In the genomic region with DNA sequence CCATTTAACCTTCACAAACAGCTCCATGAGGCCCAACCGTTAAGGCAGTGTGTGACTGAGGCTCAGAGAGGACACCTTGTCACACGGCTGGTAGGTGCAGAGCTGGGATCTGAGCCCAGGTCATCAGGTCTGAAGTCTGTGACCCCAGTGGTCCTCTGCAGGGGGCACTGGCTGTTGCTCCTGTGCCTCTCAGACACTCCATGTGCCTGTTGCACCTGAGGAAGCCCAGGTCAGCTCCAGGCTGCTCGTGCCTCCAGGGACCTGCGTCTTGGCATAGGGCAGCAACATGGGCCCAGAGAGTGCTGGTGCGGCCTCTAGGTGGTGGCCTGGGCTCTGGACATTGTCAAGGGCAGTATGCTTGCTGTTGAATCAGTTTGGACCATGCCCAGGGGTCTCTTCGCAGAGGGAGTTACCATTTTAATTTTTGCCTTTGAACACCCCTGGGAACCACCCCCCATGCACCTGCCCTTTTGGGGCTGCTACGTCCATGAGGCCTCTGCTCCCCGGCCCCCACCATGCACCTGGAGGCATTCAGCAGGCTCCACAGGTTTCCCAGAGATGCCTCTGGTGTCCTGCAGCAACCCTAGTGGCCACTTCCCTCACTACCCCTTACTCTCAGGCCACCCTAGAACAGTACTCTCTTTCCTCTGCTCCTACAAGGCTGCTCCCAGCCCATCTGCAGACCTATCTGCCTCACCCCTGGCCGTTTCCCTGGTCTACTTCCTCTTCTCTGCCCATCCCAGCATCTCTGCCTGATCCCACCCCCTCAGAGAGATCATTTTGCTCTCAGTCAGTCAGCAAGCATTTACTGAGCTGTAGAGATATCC, we compare ENCODE assay signal across 10 cellular contexts. TPM values are rescaled to one million over a fixed set of nuclear protein-coding genes. Genes with fewer than 3 reads are reported as not detected.
DNase-seq lines count a peak whose midpoint lies in the region; ATAC-seq and TF ChIP-seq lines count a peak whose summit lies in the region.
"Had no signal": no experiment of that assay in that cellular context is flagged by ENCODE, and none has a peak within 500 bp of the region (broad histone marks: within the 10 kb centered on the region; RNA-seq: fewer than 3 reads in every experiment).

No MANE protein-coding gene starts in this region.

- no peaks in the 10 kb centered on the region for H3K27me3 Mint-ChIP-seq in activated T-cell treated with anti-CD3 and anti-CD28 coated beads, Interleukin-2, amount 50 U/mL, for 72 hours (ENCODE audit: low read depth)
- no peaks in the 10 kb centered on the region for H3K27me3 Mint-ChIP-seq in effector memory CD8-positive, alpha-beta T cell

- TF ChIP-seq CTCF in esophagus muscularis mucosa (IDR thresholded peaks at IDR 0.05) = peak in 1 of 3 experiments; percentile 14

- TF ChIP-seq POLR2A in esophagus muscularis mucosa (IDR thresholded peaks at IDR 0.05; ENCODE audit: low read depth) = no peak

- no peak for TF ChIP-seq EP300 in esophagus muscularis mucosa (IDR thresholded peaks at IDR 0.05)

- no peaks in the 10 kb centered on the region for H3K9me3 ChIP-seq in esophagus muscularis mucosa

- H3K27ac Mint-ChIP-seq in activated T-cell treated with anti-CD3 and anti-CD28 coated beads, Interleukin-2, amount 50 U/mL, for 72 hours = no peak overlapping the region
- peak overlapping the region; percentile 92 for H3K27ac Mint-ChIP-seq in effector memory CD8-positive, alpha-beta T cell
- H3K27ac Mint-ChIP-seq in stimulated activated effector memory CD8-positive, alpha-beta T cell treated with anti-CD3 and anti-CD28 coated beads, Interleukin-12 subunit alpha, Interleukin-12 subunit beta, amount 100 ng/mL, for 72 hours = peak overlapping the region; percentile 96

- no peaks in the 10 kb centered on the region for H3K36me3 ChIP-seq in esophagus muscularis mucosa

- whole genome bisulfite sequencing in esophagus muscularis mucosa = 77% methylated on average over 4 of the region's 9 CpGs

- no peaks in the 10 kb centered on the region for H3K27me3 ChIP-seq in esophagus muscularis mucosa

- no peak overlapping the region for H3K4me3 ChIP-seq in esophagus muscularis mucosa

- no peak for ATAC-seq in activated T-cell treated with anti-CD3 and anti-CD28 coated beads, Interleukin-2, amount 50 U/mL, for 72 hours (replicated peaks in 1 of 2)
- no peak for ATAC-seq in effector memory CD8-positive, alpha-beta T cell (replicated peaks)
- no peak for ATAC-seq in stimulated activated effector memory CD8-positive, alpha-beta T cell treated with anti-CD3 and anti-CD28 coated beads, Interleukin-12 subunit alpha, Interleukin-12 subunit beta, amount 100 ng/mL, for 72 hours
- no peak for ATAC-seq in HG02884 (IDR thresholded peaks at IDR 0.05; ENCODE audit: unreplicated experiment)

- H3K27ac ChIP-seq in esophagus muscularis mucosa (replicated peaks in 1 of 4) = no peak overlapping the region

- intact Hi-C loops in esophagus muscularis mucosa (cut with DNase I) = no loop called here

- peaks cover 54% of the 10 kb centered on the region for H3K4me1 Mint-ChIP-seq in activated T-cell treated with anti-CD3 and anti-CD28 coated beads, Interleukin-2, amount 50 U/mL, for 72 hours (ENCODE audit: low read depth)
- peaks cover 27 to 46% of the 10 kb centered on the region in 2 donors for H3K4me1 Mint-ChIP-seq in effector memory CD8-positive, alpha-beta T cell (ENCODE audit: low read depth in 2 of 2)
- peaks cover 76% of the 10 kb centered on the region for H3K4me1 Mint-ChIP-seq in stimulated activated effector memory CD8-positive, alpha-beta T cell treated with anti-CD3 and anti-CD28 coated beads, Interleukin-12 subunit alpha, Interleukin-12 subunit beta, amount 100 ng/mL, for 72 hours

- no peaks in the 10 kb centered on the region for H3K9me3 Mint-ChIP-seq in activated T-cell treated with anti-CD3 and anti-CD28 coated beads, Interleukin-2, amount 50 U/mL, for 72 hours
- no peaks in the 10 kb centered on the region for H3K9me3 Mint-ChIP-seq in effector memory CD8-positive, alpha-beta T cell
- H3K9me3 Mint-ChIP-seq in stimulated activated effector memory CD8-positive, alpha-beta T cell treated with anti-CD3 and anti-CD28 coated beads, Interleukin-12 subunit alpha, Interleukin-12 subunit beta, amount 100 ng/mL, for 72 hours = no peaks in the 10 kb centered on the region
- H3K9me3 Mint-ChIP-seq: naive B cell had no signal

- peaks cover 43 to 73% (median 66%) of the 10 kb centered on the region in 4 donors for H3K4me1 ChIP-seq in esophagus muscularis mucosa

- DNase-seq in activated T-cell treated with anti-CD3 and anti-CD28 coated beads, Interleukin-2, amount 50 U/mL, for 72 hours = no peak
- no peak for DNase-seq in activated T-cell treated with anti-CD3 and anti-CD28 coated beads, Interleukin-2, amount 50 U/mL, for 48 hours
- DNase-seq in OCI-M2 (lab: John Stamatoyannopoulos, UW; ENCODE audit: unreplicated experiment) (peak; percentile 35), DMS79 treated with DMSO at 0.1 percent for 48 hours (lab: John Stamatoyannopoulos, UW) (no peak), esophagus muscularis mucosa (ENCODE audit: extremely low spot score) (no peak)
- DNase-seq in effector memory CD8-positive, alpha-beta T cell = no peak
- DNase-seq in stimulated activated effector memory CD8-positive, alpha-beta T cell treated with anti-CD3 and anti-CD28 coated beads, Interleukin-12 subunit alpha, Interleukin-12 subunit beta, amount 100 ng/mL, for 72 hours (ENCODE audit: low spot score in 2 of 2) = no peak
- DNase-seq: naive B cell had no signal

- H3K36me3 Mint-ChIP-seq in activated T-cell treated with anti-CD3 and anti-CD28 coated beads, Interleukin-2, amount 50 U/mL, for 72 hours (ENCODE audit: insufficient read depth in 2 of 2) = no peaks in the 10 kb centered on the region
- peaks cover 7% of the 10 kb centered on the region for H3K36me3 Mint-ChIP-seq in effector memory CD8-positive, alpha-beta T cell (ENCODE audit: insufficient read depth)
- peaks cover 7% of the 10 kb centered on the region for H3K36me3 Mint-ChIP-seq in stimulated activated effector memory CD8-positive, alpha-beta T cell treated with anti-CD3 and anti-CD28 coated beads, Interleukin-12 subunit alpha, Interleukin-12 subunit beta, amount 100 ng/mL, for 72 hours
- H3K36me3 Mint-ChIP-seq: naive B cell had no signal

- H3K4me3 Mint-ChIP-seq in activated T-cell treated with anti-CD3 and anti-CD28 coated beads, Interleukin-2, amount 50 U/mL, for 72 hours = peak overlapping the region; percentile 62 to 67
- peak overlapping the region; percentile 37 to 56 for H3K4me3 Mint-ChIP-seq in effector memory CD8-positive, alpha-beta T cell
- H3K4me3 Mint-ChIP-seq in stimulated activated effector memory CD8-positive, alpha-beta T cell treated with anti-CD3 and anti-CD28 coated beads, Interleukin-12 subunit alpha, Interleukin-12 subunit beta, amount 100 ng/mL, for 72 hours = peak overlapping the region; percentile 43
- H3K4me3 Mint-ChIP-seq: naive B cell had no signal

RNA-seq across cellular contexts. Expression of gene EPS8L3, which starts 25.2 kb away (rescaled TPM):
- not detected for total RNA-seq in activated T-cell treated with anti-CD3 and anti-CD28 coated beads, Interleukin-2, amount 50 U/mL, for 72 hours
- total RNA-seq in esophagus muscularis mucosa = under 1 TPM in 1 of 4 donors, not detected in 3; 0.52 TPM
- total RNA-seq: activated CD8-positive, alpha-beta memory T cell treated with anti-CD3 and anti-CD28 coated beads for 36 hours had no signal

RNA-seq across cellular contexts. Expression of gene GSTM3, which starts 48.1 kb away (rescaled TPM):
- 10 to 100 TPM in 1 of 2 donors, 1 to 10 TPM in 1; 8.1 to 13.3 TPM for total RNA-seq in activated T-cell treated with anti-CD3 and anti-CD28 coated beads, Interleukin-2, amount 50 U/mL, for 72 hours
- 100 to 1,000 TPM in 1 of 4 donors, 10 to 100 TPM in 3; 64.6 to 111 (median 76.9) TPM for total RNA-seq in esophagus muscularis mucosa

Comparison
In these comparisons a context has a peak if more than half of its experiments do, and no peak if none do; other contexts are left out.
1. RNA of gene GSTM3, which starts 48.1 kb away (total RNA-seq): 64.6 to 111 TPM in esophagus muscularis mucosa; 8.1 to 13.3 TPM in activated T-cell treated with anti-CD3 and anti-CD28 coated beads, Interleukin-2, amount 50 U/mL, for 72 hours; every median in the first group is over 4 times any median in the second.
2. Peak in every context shown above with its lines, with median percentiles within 50 percentile points of each other: H3K4me3 Mint-ChIP-seq.